Comparison of ENCODE assay signal across 12 cellular contexts in the genomic region with DNA sequence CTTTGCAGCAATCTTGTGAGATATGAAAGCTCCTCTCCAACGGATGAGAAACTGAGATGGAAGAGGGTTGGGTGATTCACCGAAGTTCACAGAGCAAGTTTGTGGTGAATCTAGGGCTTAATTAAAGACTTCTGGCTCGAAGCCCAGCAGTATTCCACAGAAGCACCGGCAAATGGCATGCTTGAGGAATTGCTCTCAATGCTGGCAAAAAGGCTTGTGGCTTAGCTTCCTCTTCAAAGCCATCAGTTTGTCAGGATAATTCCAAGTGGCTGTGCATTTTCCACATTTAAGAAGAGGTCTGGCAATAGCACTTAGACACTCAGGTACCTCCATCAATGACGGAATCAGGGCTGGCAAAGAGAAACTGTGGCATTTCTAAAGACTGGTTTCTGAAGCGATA.
DNase-seq lines count a peak whose midpoint lies in the region; ATAC-seq and TF ChIP-seq lines count a peak whose summit lies in the region.
"Had no signal": no experiment of that assay in that cellular context is flagged by ENCODE, and none has a peak within 500 bp of the region (broad histone marks: within the 10 kb centered on the region; RNA-seq: fewer than 3 reads in every experiment).

No MANE protein-coding gene starts in this region.

- DNase-seq in AG04450 (ENCODE audit: low read depth, low spot score) (peak; percentile 79), HFF-Myc (ENCODE audit: extremely low read depth, low read depth) (peak; percentile 83), PC-9 (peak; percentile 35 to 82), fibroblast of gingiva (ENCODE audit: low read depth) (peak; percentile 25), uterus (no peak), NOMO-1 treated with DMSO at 0.1 percent for 48 hours (lab: John Stamatoyannopoulos, UW; ENCODE audit: unreplicated experiment) (no peak), OCI-M1 (lab: John Stamatoyannopoulos, UW) (no peak)
- DNase-seq: activated CD4-positive, alpha-beta T cell treated with anti-CD3 and anti-CD28 coated beads, Interleukin-2, amount 50 U/mL, for 4 hours; CD4-positive, CD25-positive, alpha-beta regulatory T cell; central memory CD4-positive, alpha-beta T cell; ovary had no signal

- 0 out of 2 replicates have a peak, but pooled peaks cover 5% of the 10 kb centered on the region for H3F3A ChIP-seq in PC-9 (ENCODE audit: insufficient read depth, low read depth)

- no peaks in the 10 kb centered on the region for H4K20me1 ChIP-seq in PC-9 (ENCODE audit: insufficient read depth)

- no peak overlapping the region for H2AFZ ChIP-seq in PC-9

- H3K9me2 ChIP-seq in PC-9 (ENCODE audit: insufficient read depth), result no peaks in the 10 kb centered on the region

- TF ChIP-seq CTCF in AG04450 (IDR thresholded peaks at IDR 0.05; ENCODE audit: low read depth, low read length), result no peak
- TF ChIP-seq CTCF in HFF-Myc (IDR thresholded peaks at IDR 0.05; ENCODE audit: low read depth, low read length, missing control alignments), result no peak
- no peak for TF ChIP-seq CTCF in PC-9 (conservative IDR thresholded peaks at IDR 0.05)
- no peak for TF ChIP-seq CTCF in uterus (IDR thresholded peaks at IDR 0.05)

- no peak for TF ChIP-seq POLR2A in uterus (IDR thresholded peaks at IDR 0.05)

- H3K9me3 ChIP-seq in AG04450 (ENCODE audit: control insufficient read depth, insufficient read depth, low read length), result no peaks in the 10 kb centered on the region
- peaks cover 13% of the 10 kb centered on the region for H3K9me3 ChIP-seq in PC-9 (ENCODE audit: insufficient read depth, low read depth)
- H3K9me3 ChIP-seq in uterus, result peaks cover 0 to 6% of the 10 kb centered on the region in 2 donors
- H3K9me3 ChIP-seq: ovary had no signal

- no peaks in the 10 kb centered on the region for H3K36me3 ChIP-seq in PC-9 (ENCODE audit: low read depth)
- H3K36me3 ChIP-seq in uterus, result no peaks in the 10 kb centered on the region
- H3K36me3 ChIP-seq: ovary had no signal

- intact Hi-C loops in PC-9 (cut with micrococcal nuclease; ENCODE audit: unreplicated experiment), result no loop called here
- intact Hi-C loops in uterus (cut with DNase I; ENCODE audit: low total_unique reads), result no loop called here

- no peak for ATAC-seq in HG03378 (IDR thresholded peaks at IDR 0.05; ENCODE audit: unreplicated experiment)

- H3K4me2 ChIP-seq in PC-9, result peak overlapping the region; percentile 19

- no peak overlapping the region for H3K27ac ChIP-seq in AG04450 (ENCODE audit: low read depth, low read length)
- H3K27ac ChIP-seq in PC-9, result no peak overlapping the region
- no peak overlapping the region for H3K27ac ChIP-seq in uterus
- H3K27ac ChIP-seq: ovary had no signal

- H3K27me3 ChIP-seq in AG04450 (ENCODE audit: control insufficient read depth, insufficient read depth, low read length) (no peaks in the 10 kb centered on the region), PC-9 (ENCODE audit: insufficient read depth, low read depth) (no peaks in the 10 kb centered on the region), uterus (no peaks in the 10 kb centered on the region)
- H3K27me3 ChIP-seq: ovary had no signal

- no peaks in the 10 kb centered on the region for H3K79me2 ChIP-seq in PC-9 (ENCODE audit: low read depth)

- H3K4me3 ChIP-seq in AG04450 (ENCODE audit: low read depth, low read length), result no peak overlapping the region
- no peak overlapping the region for H3K4me3 ChIP-seq in HFF-Myc (replicated peaks; ENCODE audit: low read depth, low read length)
- H3K4me3 ChIP-seq in PC-9, result no peak overlapping the region
- H3K4me3 ChIP-seq in uterus, result no peak overlapping the region
- H3K4me3 ChIP-seq: ovary had no signal

- BruUV-seq in PC-9 (replicated peaks; lab: Mats Ljungman, UMichigan), result no TSS peak

- POLR2A ChIA-PET in AG04450 (lab: Yijun Ruan, JAX) (interaction anchor here (0.7 kb wide), 1 partner anchor 31 kb away, joined by 3 read pairs; no protein-coding TSS in a partner anchor), PC-9 (lab: Charles Lee; ENCODE audit: unreplicated experiment) (no interaction called here)

- H3K4me1 ChIP-seq in PC-9 (replicated peaks; ENCODE audit: insufficient read depth) (peaks cover 6% of the 10 kb centered on the region; the same call in 1 of the 2 replicates), uterus (no peaks in the 10 kb centered on the region)

- CTCF ChIA-PET in AG04450 (lab: Charles Lee) (no interaction called here), PC-9 (lab: Charles Lee) (interaction anchor here (0.7 kb wide), 1 partner anchor 1779 kb away, joined by 12 read pairs; no protein-coding TSS in a partner anchor)

Comparison
In these comparisons a context has a peak if more than half of its experiments do, and no peak if none do; other contexts are left out.
1. DNase-seq: peak in AG04450 (single experiment), HFF-Myc (single experiment), PC-9 (2 of 2) and fibroblast of gingiva (single experiment); none in uterus (0 of 2), NOMO-1 treated with DMSO at 0.1 percent for 48 hours (single experiment) and OCI-M1 (single experiment).